ENCODE assay signal across 1 cellular context in the genomic region with DNA sequence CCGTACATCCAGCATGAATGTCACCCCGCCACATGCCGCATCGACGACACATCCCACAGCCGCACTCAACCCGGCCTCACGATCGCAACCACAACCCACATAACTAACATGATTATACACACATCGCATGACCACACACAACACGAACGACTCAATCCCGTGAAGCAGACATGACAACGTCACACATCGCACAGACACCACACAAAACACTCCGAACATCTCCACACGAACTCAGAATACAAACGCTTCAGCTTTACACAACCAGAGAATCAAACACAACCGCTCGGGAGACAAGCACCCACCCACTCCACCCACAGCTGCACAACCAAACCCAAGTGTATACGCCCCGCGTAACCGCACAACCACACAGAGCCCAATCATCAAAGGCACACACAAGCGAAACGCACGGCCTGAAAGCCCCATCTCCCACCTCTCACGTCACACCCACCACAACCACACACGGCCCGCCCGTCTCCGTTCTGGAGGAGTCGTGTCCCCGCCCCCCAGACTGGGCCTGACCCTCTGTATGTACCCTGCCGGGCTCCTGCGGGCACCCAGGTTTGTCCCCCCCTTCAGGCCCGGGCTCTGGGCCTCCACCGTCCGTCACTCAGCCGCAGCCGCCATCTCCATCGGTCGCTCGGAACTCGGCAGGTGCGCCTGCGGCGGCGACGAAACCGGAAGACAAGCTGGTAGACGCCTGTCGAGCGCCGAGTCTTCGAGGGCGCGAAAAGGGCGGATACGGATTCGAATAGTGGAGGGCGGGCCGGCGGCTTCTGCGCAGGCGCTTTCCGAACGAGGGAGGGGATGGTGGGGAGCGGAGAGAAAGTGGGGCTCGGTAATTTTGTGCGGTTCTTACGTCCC.
TF ChIP-seq lines count a peak whose summit lies in the region.

A gene (minus strand): TSS at position 646 of the 861 bp plus-strand sequence. CDS start 3,028 bp downstream, outside the sequence.

TF ChIP-seq in HepG2, 621 proteins besides CTCF, POLR2A, EP300 and RAD21 (continued from another document and continues in another):
- TF ChIP-seq, protein P1, sequence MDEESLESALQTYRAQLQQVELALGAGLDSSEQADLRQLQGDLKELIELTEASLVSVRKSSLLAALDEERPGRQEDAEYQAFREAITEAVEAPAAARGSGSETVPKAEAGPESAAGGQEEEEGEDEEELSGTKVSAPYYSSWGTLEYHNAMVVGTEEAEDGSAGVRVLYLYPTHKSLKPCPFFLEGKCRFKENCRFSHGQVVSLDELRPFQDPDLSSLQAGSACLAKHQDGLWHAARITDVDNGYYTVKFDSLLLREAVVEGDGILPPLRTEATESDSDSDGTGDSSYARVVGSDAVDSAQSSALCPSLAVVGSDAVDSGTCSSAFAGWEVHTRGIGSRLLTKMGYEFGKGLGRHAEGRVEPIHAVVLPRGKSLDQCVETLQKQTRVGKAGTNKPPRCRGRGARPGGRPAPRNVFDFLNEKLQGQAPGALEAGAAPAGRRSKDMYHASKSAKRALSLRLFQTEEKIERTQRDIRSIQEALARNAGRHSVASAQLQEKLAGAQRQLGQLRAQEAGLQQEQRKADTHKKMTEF (CRISPR knock-in tag; IDR thresholded peaks at IDR 0.05) = peak; percentile 96
- TF ChIP-seq ETV6 (CRISPR knock-in tag; conservative IDR thresholded peaks at IDR 0.05) = no peak
- 0 out of 2 replicates have a peak, but pooled peaks have one; percentile 29 for TF ChIP-seq ZNF546 (CRISPR knock-in tag; conservative IDR thresholded peaks at IDR 0.05)
- peak; percentile 71; the same call in 1 of the 2 replicates for TF ChIP-seq ZFP82 (CRISPR knock-in tag; IDR thresholded peaks at IDR 0.05; ENCODE audit: borderline replicate concordance)
- peak; percentile 72 for TF ChIP-seq CBX1 (IDR thresholded peaks at IDR 0.05; ENCODE audit: low read depth)
- peak; percentile 73; the same call in 1 of the 2 replicates for TF ChIP-seq PPARG (CRISPR knock-in tag; conservative IDR thresholded peaks at IDR 0.05)
- no peak; the same call in 1 of the 2 replicates for TF ChIP-seq ZNF3 (CRISPR knock-in tag; IDR thresholded peaks at IDR 0.05)
- peak; percentile 84 for TF ChIP-seq ZNF891 (CRISPR knock-in tag; IDR thresholded peaks at IDR 0.05)
- TF ChIP-seq, protein P2, sequence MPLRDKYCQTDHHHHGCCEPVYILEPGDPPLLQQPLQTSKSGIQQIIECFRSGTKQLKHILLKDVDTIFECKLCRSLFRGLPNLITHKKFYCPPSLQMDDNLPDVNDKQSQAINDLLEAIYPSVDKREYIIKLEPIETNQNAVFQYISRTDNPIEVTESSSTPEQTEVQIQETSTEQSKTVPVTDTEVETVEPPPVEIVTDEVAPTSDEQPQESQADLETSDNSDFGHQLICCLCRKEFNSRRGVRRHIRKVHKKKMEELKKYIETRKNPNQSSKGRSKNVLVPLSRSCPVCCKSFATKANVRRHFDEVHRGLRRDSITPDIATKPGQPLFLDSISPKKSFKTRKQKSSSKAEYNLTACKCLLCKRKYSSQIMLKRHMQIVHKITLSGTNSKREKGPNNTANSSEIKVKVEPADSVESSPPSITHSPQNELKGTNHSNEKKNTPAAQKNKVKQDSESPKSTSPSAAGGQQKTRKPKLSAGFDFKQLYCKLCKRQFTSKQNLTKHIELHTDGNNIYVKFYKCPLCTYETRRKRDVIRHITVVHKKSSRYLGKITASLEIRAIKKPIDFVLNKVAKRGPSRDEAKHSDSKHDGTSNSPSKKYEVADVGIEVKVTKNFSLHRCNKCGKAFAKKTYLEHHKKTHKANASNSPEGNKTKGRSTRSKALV (CRISPR knock-in tag; IDR thresholded peaks at IDR 0.05) = peak; percentile 91
- peak; percentile 93 for TF ChIP-seq ELF3 (CRISPR knock-in tag; IDR thresholded peaks at IDR 0.05)
- TF ChIP-seq POLR2G (IDR thresholded peaks at IDR 0.05; ENCODE audit: low read depth, low read length) = peak; percentile 92
- TF ChIP-seq, protein P3, sequence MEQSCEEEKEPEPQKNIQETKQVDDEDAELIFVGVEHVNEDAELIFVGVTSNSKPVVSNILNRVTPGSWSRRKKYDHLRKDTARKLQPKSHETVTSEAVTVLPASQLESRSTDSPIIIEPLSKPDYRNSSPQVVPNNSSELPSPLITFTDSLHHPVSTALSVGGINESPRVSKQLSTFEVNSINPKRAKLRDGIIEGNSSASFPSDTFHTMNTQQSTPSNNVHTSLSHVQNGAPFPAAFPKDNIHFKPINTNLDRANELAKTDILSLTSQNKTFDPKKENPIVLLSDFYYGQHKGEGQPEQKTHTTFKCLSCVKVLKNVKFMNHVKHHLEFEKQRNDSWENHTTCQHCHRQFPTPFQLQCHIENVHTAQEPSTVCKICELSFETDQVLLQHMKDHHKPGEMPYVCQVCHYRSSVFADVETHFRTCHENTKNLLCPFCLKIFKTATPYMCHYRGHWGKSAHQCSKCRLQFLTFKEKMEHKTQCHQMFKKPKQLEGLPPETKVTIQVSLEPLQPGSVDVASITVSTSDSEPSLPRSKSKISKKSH (CRISPR knock-in tag; IDR thresholded peaks at IDR 0.05; ENCODE audit: borderline replicate concordance) = peak; percentile 68; the same call in 1 of the 2 replicates
- peak; percentile 96 for TF ChIP-seq ATF7-NPFF (CRISPR knock-in tag; IDR thresholded peaks at IDR 0.05; ENCODE audit: low read depth)
- TF ChIP-seq, protein P4, sequence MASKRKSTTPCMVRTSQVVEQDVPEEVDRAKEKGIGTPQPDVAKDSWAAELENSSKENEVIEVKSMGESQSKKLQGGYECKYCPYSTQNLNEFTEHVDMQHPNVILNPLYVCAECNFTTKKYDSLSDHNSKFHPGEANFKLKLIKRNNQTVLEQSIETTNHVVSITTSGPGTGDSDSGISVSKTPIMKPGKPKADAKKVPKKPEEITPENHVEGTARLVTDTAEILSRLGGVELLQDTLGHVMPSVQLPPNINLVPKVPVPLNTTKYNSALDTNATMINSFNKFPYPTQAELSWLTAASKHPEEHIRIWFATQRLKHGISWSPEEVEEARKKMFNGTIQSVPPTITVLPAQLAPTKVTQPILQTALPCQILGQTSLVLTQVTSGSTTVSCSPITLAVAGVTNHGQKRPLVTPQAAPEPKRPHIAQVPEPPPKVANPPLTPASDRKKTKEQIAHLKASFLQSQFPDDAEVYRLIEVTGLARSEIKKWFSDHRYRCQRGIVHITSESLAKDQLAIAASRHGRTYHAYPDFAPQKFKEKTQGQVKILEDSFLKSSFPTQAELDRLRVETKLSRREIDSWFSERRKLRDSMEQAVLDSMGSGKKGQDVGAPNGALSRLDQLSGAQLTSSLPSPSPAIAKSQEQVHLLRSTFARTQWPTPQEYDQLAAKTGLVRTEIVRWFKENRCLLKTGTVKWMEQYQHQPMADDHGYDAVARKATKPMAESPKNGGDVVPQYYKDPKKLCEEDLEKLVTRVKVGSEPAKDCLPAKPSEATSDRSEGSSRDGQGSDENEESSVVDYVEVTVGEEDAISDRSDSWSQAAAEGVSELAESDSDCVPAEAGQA (IDR thresholded peaks at IDR 0.05; ENCODE audit: low read depth) = peak; percentile 95
- TF ChIP-seq, protein P4 (CRISPR knock-in tag; IDR thresholded peaks at IDR 0.05; ENCODE audit: borderline replicate concordance) = no peak
- TF ChIP-seq, protein P5, sequence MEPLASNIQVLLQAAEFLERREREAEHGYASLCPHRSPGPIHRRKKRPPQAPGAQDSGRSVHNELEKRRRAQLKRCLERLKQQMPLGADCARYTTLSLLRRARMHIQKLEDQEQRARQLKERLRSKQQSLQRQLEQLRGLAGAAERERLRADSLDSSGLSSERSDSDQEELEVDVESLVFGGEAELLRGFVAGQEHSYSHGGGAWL (CRISPR knock-in tag; IDR thresholded peaks at IDR 0.05) = peak; percentile 33; the same call in 1 of the 2 replicates
- peak; percentile 81; the same call in 1 of the 2 replicates for TF ChIP-seq ZNF607 (CRISPR knock-in tag; IDR thresholded peaks at IDR 0.05; ENCODE audit: borderline replicate concordance)
- TF ChIP-seq SRSF4 (IDR thresholded peaks at IDR 0.05; ENCODE audit: low read depth, low read length, poor library complexity, severe bottlenecking) = no peak
- peak; percentile 32; the same call in 1 of the 2 replicates for TF ChIP-seq NFATC3 (CRISPR knock-in tag; IDR thresholded peaks at IDR 0.05)
- TF ChIP-seq, protein P6, sequence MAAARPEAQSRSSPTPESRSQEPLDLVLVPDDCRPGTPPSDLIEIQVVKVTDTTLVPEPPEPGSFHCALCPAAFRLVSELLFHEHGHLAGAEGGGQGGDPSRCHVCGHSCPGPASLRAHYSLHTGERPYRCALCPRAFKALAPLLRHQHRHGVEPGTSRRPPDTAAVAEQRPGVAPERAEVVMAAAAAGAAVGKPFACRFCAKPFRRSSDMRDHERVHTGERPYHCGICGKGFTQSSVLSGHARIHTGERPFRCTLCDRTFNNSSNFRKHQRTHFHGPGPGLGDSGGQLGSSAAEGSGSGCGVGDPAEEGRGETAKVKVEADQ (CRISPR knock-in tag; IDR thresholded peaks at IDR 0.05; ENCODE audit: borderline replicate concordance) = no peak
- TF ChIP-seq, protein P7, sequence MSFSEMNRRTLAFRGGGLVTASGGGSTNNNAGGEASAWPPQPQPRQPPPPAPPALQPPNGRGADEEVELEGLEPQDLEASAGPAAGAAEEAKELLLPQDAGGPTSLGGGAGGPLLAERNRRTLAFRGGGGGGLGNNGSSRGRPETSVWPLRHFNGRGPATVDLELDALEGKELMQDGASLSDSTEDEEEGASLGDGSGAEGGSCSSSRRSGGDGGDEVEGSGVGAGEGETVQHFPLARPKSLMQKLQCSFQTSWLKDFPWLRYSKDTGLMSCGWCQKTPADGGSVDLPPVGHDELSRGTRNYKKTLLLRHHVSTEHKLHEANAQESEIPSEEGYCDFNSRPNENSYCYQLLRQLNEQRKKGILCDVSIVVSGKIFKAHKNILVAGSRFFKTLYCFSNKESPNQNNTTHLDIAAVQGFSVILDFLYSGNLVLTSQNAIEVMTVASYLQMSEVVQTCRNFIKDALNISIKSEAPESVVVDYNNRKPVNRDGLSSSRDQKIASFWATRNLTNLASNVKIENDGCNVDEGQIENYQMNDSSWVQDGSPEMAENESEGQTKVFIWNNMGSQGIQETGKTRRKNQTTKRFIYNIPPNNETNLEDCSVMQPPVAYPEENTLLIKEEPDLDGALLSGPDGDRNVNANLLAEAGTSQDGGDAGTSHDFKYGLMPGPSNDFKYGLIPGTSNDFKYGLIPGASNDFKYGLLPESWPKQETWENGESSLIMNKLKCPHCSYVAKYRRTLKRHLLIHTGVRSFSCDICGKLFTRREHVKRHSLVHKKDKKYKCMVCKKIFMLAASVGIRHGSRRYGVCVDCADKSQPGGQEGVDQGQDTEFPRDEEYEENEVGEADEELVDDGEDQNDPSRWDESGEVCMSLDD (CRISPR knock-in tag; IDR thresholded peaks at IDR 0.05; ENCODE audit: borderline replicate concordance) = peak; percentile 81; the same call in 1 of the 2 replicates
- peak; percentile 90 for TF ChIP-seq ESRRA (CRISPR knock-in tag; IDR thresholded peaks at IDR 0.05; ENCODE audit: low read depth)
- TF ChIP-seq, protein P8, sequence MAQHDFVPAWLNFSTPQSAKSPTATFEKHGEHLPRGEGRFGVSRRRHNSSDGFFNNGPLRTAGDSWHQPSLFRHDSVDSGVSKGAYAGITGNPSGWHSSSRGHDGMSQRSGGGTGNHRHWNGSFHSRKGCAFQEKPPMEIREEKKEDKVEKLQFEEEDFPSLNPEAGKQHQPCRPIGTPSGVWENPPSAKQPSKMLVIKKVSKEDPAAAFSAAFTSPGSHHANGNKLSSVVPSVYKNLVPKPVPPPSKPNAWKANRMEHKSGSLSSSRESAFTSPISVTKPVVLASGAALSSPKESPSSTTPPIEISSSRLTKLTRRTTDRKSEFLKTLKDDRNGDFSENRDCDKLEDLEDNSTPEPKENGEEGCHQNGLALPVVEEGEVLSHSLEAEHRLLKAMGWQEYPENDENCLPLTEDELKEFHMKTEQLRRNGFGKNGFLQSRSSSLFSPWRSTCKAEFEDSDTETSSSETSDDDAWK (CRISPR knock-in tag; IDR thresholded peaks at IDR 0.05) = no peak
- TF ChIP-seq, protein P9, sequence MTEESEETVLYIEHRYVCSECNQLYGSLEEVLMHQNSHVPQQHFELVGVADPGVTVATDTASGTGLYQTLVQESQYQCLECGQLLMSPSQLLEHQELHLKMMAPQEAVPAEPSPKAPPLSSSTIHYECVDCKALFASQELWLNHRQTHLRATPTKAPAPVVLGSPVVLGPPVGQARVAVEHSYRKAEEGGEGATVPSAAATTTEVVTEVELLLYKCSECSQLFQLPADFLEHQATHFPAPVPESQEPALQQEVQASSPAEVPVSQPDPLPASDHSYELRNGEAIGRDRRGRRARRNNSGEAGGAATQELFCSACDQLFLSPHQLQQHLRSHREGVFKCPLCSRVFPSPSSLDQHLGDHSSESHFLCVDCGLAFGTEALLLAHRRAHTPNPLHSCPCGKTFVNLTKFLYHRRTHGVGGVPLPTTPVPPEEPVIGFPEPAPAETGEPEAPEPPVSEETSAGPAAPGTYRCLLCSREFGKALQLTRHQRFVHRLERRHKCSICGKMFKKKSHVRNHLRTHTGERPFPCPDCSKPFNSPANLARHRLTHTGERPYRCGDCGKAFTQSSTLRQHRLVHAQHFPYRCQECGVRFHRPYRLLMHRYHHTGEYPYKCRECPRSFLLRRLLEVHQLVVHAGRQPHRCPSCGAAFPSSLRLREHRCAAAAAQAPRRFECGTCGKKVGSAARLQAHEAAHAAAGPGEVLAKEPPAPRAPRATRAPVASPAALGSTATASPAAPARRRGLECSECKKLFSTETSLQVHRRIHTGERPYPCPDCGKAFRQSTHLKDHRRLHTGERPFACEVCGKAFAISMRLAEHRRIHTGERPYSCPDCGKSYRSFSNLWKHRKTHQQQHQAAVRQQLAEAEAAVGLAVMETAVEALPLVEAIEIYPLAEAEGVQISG (CRISPR knock-in tag; IDR thresholded peaks at IDR 0.05) = peak; percentile 94
- TF ChIP-seq RFXAP (CRISPR knock-in tag; IDR thresholded peaks at IDR 0.05; ENCODE audit: borderline replicate concordance) = peak; percentile 91; the same call in 1 of the 2 replicates
- TF ChIP-seq PHF8 (CRISPR knock-in tag; IDR thresholded peaks at IDR 0.05) = peak; percentile 98
- peak; percentile 81 for TF ChIP-seq HNRNPL (IDR thresholded peaks at IDR 0.05; ENCODE audit: low read depth, low read length)
- TF ChIP-seq, protein P10, sequence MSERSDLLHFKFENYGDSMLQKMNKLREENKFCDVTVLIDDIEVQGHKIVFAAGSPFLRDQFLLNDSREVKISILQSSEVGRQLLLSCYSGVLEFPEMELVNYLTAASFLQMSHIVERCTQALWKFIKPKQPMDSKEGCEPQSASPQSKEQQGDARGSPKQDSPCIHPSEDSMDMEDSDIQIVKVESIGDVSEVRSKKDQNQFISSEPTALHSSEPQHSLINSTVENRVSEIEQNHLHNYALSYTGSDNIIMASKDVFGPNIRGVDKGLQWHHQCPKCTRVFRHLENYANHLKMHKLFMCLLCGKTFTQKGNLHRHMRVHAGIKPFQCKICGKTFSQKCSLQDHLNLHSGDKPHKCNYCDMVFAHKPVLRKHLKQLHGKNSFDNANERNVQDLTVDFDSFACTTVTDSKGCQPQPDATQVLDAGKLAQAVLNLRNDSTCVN (CRISPR knock-in tag; IDR thresholded peaks at IDR 0.05; ENCODE audit: borderline replicate concordance) = peak; percentile 67; the same call in 1 of the 2 replicates
